In genomic region chr10:68327889-68328786, GRCh38 we compare ENCODE assay signal across 8 cellular contexts. TPM values are rescaled to one million over a fixed set of nuclear protein-coding genes. Genes with fewer than 3 reads are reported as not detected.
A peak's percentile ranks its signal among the peaks of the same experiment; 100 is the strongest.
DNase-seq lines count a peak whose midpoint lies in the region; ATAC-seq and TF ChIP-seq lines count a peak whose summit lies in the region.

No MANE protein-coding gene starts in this region.

- H2AFZ ChIP-seq in neuron (ENCODE audit: low read depth, low read length) = peak overlapping the region; percentile 90

- peak overlapping the region; percentile 57; the same call in 1 of the 2 replicates for H3K9ac ChIP-seq in HUES48 (ENCODE audit: low read depth, low read length)

- H3K27me3 Mint-ChIP-seq in activated CD8-positive, alpha-beta memory T cell treated with anti-CD3 and anti-CD28 coated beads, Interleukin-2, amount 10 ng/mL, durations not matched to agents 7 days and 5 days = no peaks in the 10 kb centered on the region

- DNase-seq in CD1c-positive myeloid dendritic cell (ENCODE audit: extremely low spot score) (peak; percentile 58), epithelial cell of esophagus (ENCODE audit: low read depth) (peak; percentile 24), activated gamma-delta T cell treated with Interleukin-2 at 50 U/mL for 16 hours (no peak)
- no peak for DNase-seq in activated CD8-positive, alpha-beta memory T cell treated with anti-CD3 and anti-CD28 coated beads, Interleukin-2, amount 10 ng/mL, durations not matched to agents 7 days and 5 days

- peaks cover 16% of the 10 kb centered on the region for H3K4me1 ChIP-seq in HUES48 (ENCODE audit: control insufficient read depth, insufficient read depth, low read length)
- H3K4me1 ChIP-seq in neuron (ENCODE audit: insufficient read depth, low read length) = peaks cover 15% of the 10 kb centered on the region

- H3K4me3 Mint-ChIP-seq in activated CD8-positive, alpha-beta memory T cell treated with anti-CD3 and anti-CD28 coated beads, Interleukin-2, amount 10 ng/mL, durations not matched to agents 7 days and 5 days = no peak overlapping the region

- H3K9me3 Mint-ChIP-seq in activated CD8-positive, alpha-beta memory T cell treated with anti-CD3 and anti-CD28 coated beads, Interleukin-2, amount 10 ng/mL, durations not matched to agents 7 days and 5 days (ENCODE audit: low read depth) = no peaks in the 10 kb centered on the region

- H3K9me3 ChIP-seq in HUES48 (ENCODE audit: control insufficient read depth, insufficient read depth, low read length) = no peaks in the 10 kb centered on the region
- no peaks in the 10 kb centered on the region for H3K9me3 ChIP-seq in neuron (ENCODE audit: low read length)

- no peaks in the 10 kb centered on the region for H3K36me3 ChIP-seq in HUES48 (ENCODE audit: control insufficient read depth, insufficient read depth, low read length)
- no peaks in the 10 kb centered on the region for H3K36me3 ChIP-seq in neuron (ENCODE audit: insufficient read depth, low read length)

- peak overlapping the region; percentile 75 for H3K27ac ChIP-seq in HUES48 (ENCODE audit: low read depth, low read length)

- peaks cover 16% of the 10 kb centered on the region for H3K4me1 Mint-ChIP-seq in activated CD8-positive, alpha-beta memory T cell treated with anti-CD3 and anti-CD28 coated beads, Interleukin-2, amount 10 ng/mL, durations not matched to agents 7 days and 5 days

- H3K36me3 Mint-ChIP-seq in activated CD8-positive, alpha-beta memory T cell treated with anti-CD3 and anti-CD28 coated beads, Interleukin-2, amount 10 ng/mL, durations not matched to agents 7 days and 5 days = peaks cover 9% of the 10 kb centered on the region

- H3K27ac Mint-ChIP-seq in activated CD8-positive, alpha-beta memory T cell treated with anti-CD3 and anti-CD28 coated beads, Interleukin-2, amount 10 ng/mL, durations not matched to agents 7 days and 5 days = no peak overlapping the region

- no peak for TF ChIP-seq CTCF in epithelial cell of esophagus (IDR thresholded peaks at IDR 0.05; ENCODE audit: insufficient read depth, low read depth, low read length, missing control alignments)

- CTCF ChIA-PET in activated CD8-positive, alpha-beta memory T cell treated with anti-CD3 and anti-CD28 coated beads, Interleukin-2, amount 10 ng/mL, durations not matched to agents 7 days and 5 days (lab: Charles Lee) = no interaction called here

- ATAC-seq in SK-N-SH treated with all-trans-retinoic acid at 6 μM for 48 hours (peak; percentile 36), HG03442 (IDR thresholded peaks at IDR 0.05; ENCODE audit: unreplicated experiment) (no peak)
- ATAC-seq in activated CD8-positive, alpha-beta memory T cell treated with anti-CD3 and anti-CD28 coated beads, Interleukin-2, amount 10 ng/mL, durations not matched to agents 7 days and 5 days = no peak

- H3K27me3 ChIP-seq in HUES48 (ENCODE audit: control insufficient read depth, insufficient read depth, low read length) = no peaks in the 10 kb centered on the region
- no peaks in the 10 kb centered on the region for H3K27me3 ChIP-seq in neuron (ENCODE audit: insufficient read depth, low read length)

- H3K4me3 ChIP-seq in HUES48 (ENCODE audit: low read depth, low read length) (no peak overlapping the region), epithelial cell of esophagus (ENCODE audit: low read length) (no peak overlapping the region), neuron (ENCODE audit: low read length) (no peak overlapping the region)

TF ChIP-seq in SK-N-SH treated with all-trans-retinoic acid at 6 μM for 48 hours, 23 proteins besides CTCF, POLR2A, EP300 and RAD21:
- no peak for TF ChIP-seq PATZ1 (CRISPR knock-in tag; IDR thresholded peaks at IDR 0.05; ENCODE audit: borderline replicate concordance)
- TF ChIP-seq ZC3H10 (CRISPR knock-in tag; IDR thresholded peaks at IDR 0.05) = no peak
- TF ChIP-seq TCF4 (CRISPR knock-in tag; IDR thresholded peaks at IDR 0.05; ENCODE audit: borderline replicate concordance) = peak; percentile 64; the same call in 1 of the 2 replicates
- TF ChIP-seq ISL1 (CRISPR knock-in tag; IDR thresholded peaks at IDR 0.05) = no peak
TF ChIP-seq in SK-N-SH treated with all-trans-retinoic acid at 6 μM for 48 hours: peak in this region for 1.

RNA-seq across cellular contexts. Expression of gene HNRNPH3, which starts 3.7 kb away (rescaled TPM):
- 100 to 1,000 TPM; 124 to 129 TPM for total RNA-seq in activated CD8-positive, alpha-beta memory T cell treated with anti-CD3 and anti-CD28 coated beads, Interleukin-2, amount 10 ng/mL, durations not matched to agents 7 days and 5 days

RNA-seq across cellular contexts. Expression of gene PBLD, which starts 4.6 kb away (rescaled TPM):
- 1 to 10 TPM; 1.1 to 1.4 TPM for total RNA-seq in activated CD8-positive, alpha-beta memory T cell treated with anti-CD3 and anti-CD28 coated beads, Interleukin-2, amount 10 ng/mL, durations not matched to agents 7 days and 5 days

Comparison
In these comparisons a context has a peak if more than half of its experiments do, and no peak if none do; other contexts are left out.
1. DNase-seq: peak in CD1c-positive myeloid dendritic cell (single experiment) and epithelial cell of esophagus (single experiment); none in activated CD8-positive, alpha-beta memory T cell treated with anti-CD3 and anti-CD28 coated beads, Interleukin-2, amount 10 ng/mL, durations not matched to agents 7 days and 5 days (single experiment) and activated gamma-delta T cell treated with Interleukin-2 at 50 U/mL for 16 hours (single experiment).